8 cellular contexts compared by ENCODE assay signal in genomic region chr1:225813250-225813964, GRCh38. TPM values are rescaled to one million over a fixed set of nuclear protein-coding genes. Genes with fewer than 3 reads are reported as not detected.
DNase-seq lines count a peak whose midpoint lies in the region; ATAC-seq and TF ChIP-seq lines count a peak whose summit lies in the region.

No MANE protein-coding gene starts in this region.

- no peak for ATAC-seq in CD8-positive, alpha-beta T cell

- peak; percentile 26 for DNase-seq in MG63
- peak; percentile 91 for DNase-seq in SKM-1 treated with dmso at 0.1 percent for 144 hours (lab: John Stamatoyannopoulos, UW; ENCODE audit: unreplicated experiment)
- peak; percentile 73 for DNase-seq in right atrium auricular region (ENCODE audit: low spot score)
- DNase-seq in stomach: peak; percentile 42
- DNase-seq in activated CD4-positive, alpha-beta T cell treated with anti-CD3 and anti-CD28 coated beads, Interleukin-2, amount 50 U/mL, for 1 hour: no peak
- no peak for DNase-seq in activated gamma-delta T cell (lab: John Stamatoyannopoulos, UW)
- no peak for DNase-seq in CD8-positive, alpha-beta T cell
- DNase-seq in NCI-H187 (lab: John Stamatoyannopoulos, UW): no peak

- H3K9me3 Mint-ChIP-seq in CD8-positive, alpha-beta T cell: no peaks in the 10 kb centered on the region

- intact Hi-C loops in stomach (cut with DNase I; ENCODE audit: low total_unique reads): no loop called here
- intact Hi-C loops in CD8-positive, alpha-beta T cell (cut with DNase I, micrococcal nuclease): no loop called here

- no peaks in the 10 kb centered on the region for H3K9me3 ChIP-seq in MG63
- H3K9me3 ChIP-seq in right atrium auricular region: no peaks in the 10 kb centered on the region
- H3K9me3 ChIP-seq in stomach: no peaks in the 10 kb centered on the region
- H3K9me3 ChIP-seq in CD8-positive, alpha-beta T cell (ENCODE audit: low read length): no peaks in the 10 kb centered on the region

- no peak for TF ChIP-seq EP300 in stomach (IDR thresholded peaks at IDR 0.05)

- no peaks in the 10 kb centered on the region for H3K36me3 Mint-ChIP-seq in CD8-positive, alpha-beta T cell

- H3K4me1 ChIP-seq in right atrium auricular region (peaks cover 0 to 84% of the 10 kb centered on the region in 2 donors), stomach (peaks cover 73 to 84% (median 83%) of the 10 kb centered on the region in 4 donors)
- H3K4me1 ChIP-seq in CD8-positive, alpha-beta T cell (ENCODE audit: insufficient read depth, low read length): peaks cover 5% of the 10 kb centered on the region

- POLR2A ChIA-PET in CD8-positive, alpha-beta T cell (lab: Charles Lee): interaction anchor here (0.6 to 1.8 kb wide), 6 partner anchors 19 to 55 kb away, joined by 3 to 6 read pairs (median 4); partner anchors contain the start of gene SRP9

- H3K27me3 ChIP-seq in MG63: no peaks in the 10 kb centered on the region
- no peaks in the 10 kb centered on the region for H3K27me3 ChIP-seq in right atrium auricular region
- H3K27me3 ChIP-seq in stomach: no peaks in the 10 kb centered on the region
- no peaks in the 10 kb centered on the region for H3K27me3 ChIP-seq in CD8-positive, alpha-beta T cell (ENCODE audit: insufficient read depth, low read length)

- H3K4me3 ChIP-seq in MG63: no peak overlapping the region
- no peak overlapping the region for H3K4me3 ChIP-seq in right atrium auricular region
- peak overlapping the region in 1 of 4 donors; percentile 2 for H3K4me3 ChIP-seq in stomach
- H3K4me3 ChIP-seq in CD8-positive, alpha-beta T cell (ENCODE audit: low read depth, low read length): no peak overlapping the region

- TF ChIP-seq POLR2A in stomach (IDR thresholded peaks at IDR 0.05): no peak

- H3K27ac ChIP-seq in right atrium auricular region (peak overlapping the region; percentile 75 to 86), stomach (peak overlapping the region; percentile 56 to 96 (median 92))
- no peak overlapping the region for H3K27ac ChIP-seq in CD8-positive, alpha-beta T cell (ENCODE audit: low read depth, low read length)

- peaks cover 13% of the 10 kb centered on the region for H3K4me1 Mint-ChIP-seq in CD8-positive, alpha-beta T cell (ENCODE audit: low read depth)

- WGBS in stomach, 5 donors: 22 to 33% (median 23%) methylated on average over 10 of the region's 10 CpGs

- TF ChIP-seq CTCF in right atrium auricular region (IDR thresholded peaks at IDR 0.05) (no peak), stomach (IDR thresholded peaks at IDR 0.05) (no peak)
- no peak for TF ChIP-seq CTCF in CD8-positive, alpha-beta T cell (IDR thresholded peaks at IDR 0.05)

- H3K4me3 Mint-ChIP-seq in CD8-positive, alpha-beta T cell: no peak overlapping the region

- H3K36me3 ChIP-seq in MG63: peaks cover 20% of the 10 kb centered on the region; the same call in 1 of the 2 replicates
- no peaks in the 10 kb centered on the region for H3K36me3 ChIP-seq in right atrium auricular region
- no peaks in the 10 kb centered on the region for H3K36me3 ChIP-seq in stomach
- no peaks in the 10 kb centered on the region for H3K36me3 ChIP-seq in CD8-positive, alpha-beta T cell (ENCODE audit: insufficient read depth, low read length)

- H3K27me3 Mint-ChIP-seq in CD8-positive, alpha-beta T cell (ENCODE audit: low read depth): no peaks in the 10 kb centered on the region

- CTCF ChIA-PET in CD8-positive, alpha-beta T cell (lab: Charles Lee): interaction anchor here (0.5 to 1.6 kb wide), 3 partner anchors 61 to 479 kb away, joined by 3 to 6 read pairs (median 3); no protein-coding TSS in a partner anchor

- H3K27ac Mint-ChIP-seq in CD8-positive, alpha-beta T cell: no peak overlapping the region

RNA-seq across cellular contexts. Expression of gene EPHX1, which starts 3.5 kb away (rescaled TPM):
- total RNA-seq in MG63 (2014; rRNA removed; shearing (Covaris generic); ENCODE audit: low replicate concordance): 80.7 and 111 TPM in 2 replicates
- total RNA-seq in right atrium auricular region: 10 to 100 TPM; 57.7 to 66.0 TPM
- 10 to 100 TPM; 13.0 to 94.6 (median 42.6) TPM for total RNA-seq in stomach
- 10 to 100 TPM; 19.9 to 69.6 (median 26.1) TPM for polyA plus RNA-seq in stomach
- total RNA-seq in CD8-positive, alpha-beta T cell: under 1 TPM; 0.72 to 0.92 TPM

RNA-seq across cellular contexts. Expression of gene SRP9, which starts 35.8 kb away (rescaled TPM):
- 509 and 971 TPM in 2 replicates for total RNA-seq in MG63 (2014; rRNA removed; shearing (Covaris generic); ENCODE audit: low replicate concordance)
- total RNA-seq in right atrium auricular region: 100 to 1,000 TPM; 143 to 216 TPM
- total RNA-seq in stomach: 100 to 1,000 TPM in 4 of 5 donors, 10 to 100 TPM in 1; 68.9 to 269 (median 130) TPM
- 100 to 1,000 TPM; 169 to 289 (median 267) TPM for polyA plus RNA-seq in stomach
- total RNA-seq in CD8-positive, alpha-beta T cell: 10 to 100 TPM; 55.2 to 57.7 TPM

Comparison
In these comparisons a context has a peak if more than half of its experiments do, and no peak if none do; other contexts are left out.
1. DNase-seq: peak in MG63 (single experiment), SKM-1 treated with dmso at 0.1 percent for 144 hours (single experiment), right atrium auricular region (single experiment) and stomach (single experiment); none in activated CD4-positive, alpha-beta T cell treated with anti-CD3 and anti-CD28 coated beads, Interleukin-2, amount 50 U/mL, for 1 hour (single experiment), activated gamma-delta T cell (single experiment), CD8-positive, alpha-beta T cell (0 of 7) and NCI-H187 (0 of 2).
2. RNA of gene EPHX1, which starts 3.5 kb away (total RNA-seq): 80.7 to 111 TPM in MG63, 57.7 to 66.0 TPM in right atrium auricular region and 13.0 to 94.6 TPM in stomach; 0.72 to 0.92 TPM in CD8-positive, alpha-beta T cell; every median in the first group is over 4 times any median in the second.